18 cellular contexts compared by ENCODE assay signal in the genomic region with DNA sequence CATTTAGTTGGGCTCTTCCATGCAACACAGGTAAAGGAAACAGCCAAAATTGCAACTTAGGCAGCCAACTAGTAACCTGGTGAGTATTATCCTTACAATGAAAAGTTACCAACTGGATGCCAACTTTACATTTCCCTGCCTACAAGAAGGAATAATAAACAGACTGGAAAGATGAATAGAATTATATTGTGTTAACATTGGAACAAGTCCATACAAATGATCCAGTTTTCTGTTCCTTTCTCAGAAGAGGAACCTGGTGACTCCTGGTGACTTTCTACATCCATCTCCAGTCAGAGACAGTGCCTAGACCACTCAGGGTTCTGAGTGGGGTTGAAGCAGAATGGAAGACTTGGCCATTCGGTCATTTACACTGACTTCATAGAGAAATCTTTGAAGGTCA.
"Had no signal": no experiment of that assay in that cellular context is flagged by ENCODE, and none has a peak within 500 bp of the region (broad histone marks: within the 10 kb centered on the region; RNA-seq: fewer than 3 reads in every experiment).

No MANE protein-coding gene starts in this region.

- ATAC-seq: left lung, right lobe of liver, T-cell had no signal

- H3K27me3 ChIP-seq: esophagus squamous epithelium, left lung, right lobe of liver, tibial artery had no signal

- H3K4me3 ChIP-seq: esophagus squamous epithelium, left lung, right lobe of liver, smooth muscle cell, tibial artery had no signal

- H3K9me3 ChIP-seq: esophagus squamous epithelium, left lung, right lobe of liver, tibial artery had no signal

- H3K27ac ChIP-seq: esophagus squamous epithelium, left lung, right lobe of liver, tibial artery had no signal

- H3K36me3 ChIP-seq: esophagus squamous epithelium, left lung, right lobe of liver, tibial artery had no signal

- H3K4me1 ChIP-seq: right lobe of liver had no signal

- DNase-seq: activated CD4-positive, alpha-beta T cell treated with anti-CD3 and anti-CD28 coated beads for 1 hour; activated naive CD4-positive, alpha-beta T cell treated with Interleukin-2 at 50 U/mL for 16 hours; activated T-cell treated with anti-CD3 and anti-CD28 coated beads, Interleukin-2, amount 50 U/mL, for 24 hours; amygdala; cerebellar nuclear complex; cortex of kidney; endodermal cell; esophagus squamous epithelium; kidney; left lung; mammary epithelial cell; nephron progenitor cell; nucleus accumbens; right lobe of liver; stimulated activated CD4-positive, alpha-beta T cell treated with anti-CD3 and anti-CD28 coated beads, Interleukin-4, amount 100 ng/mL, for 1 hour; T-cell; tibial artery had no signal
